ENCODE assay signal across 24 cellular contexts in genomic region chr6:44464051-44464450, GRCh38.
DNase-seq lines count a peak whose midpoint lies in the region; ATAC-seq, FAIRE-seq and TF ChIP-seq lines count a peak whose summit lies in the region.
"Had no signal": no experiment of that assay in that cellular context is flagged by ENCODE, and none has a peak within 500 bp of the region (broad histone marks: within the 10 kb centered on the region; RNA-seq: fewer than 3 reads in every experiment).

No MANE protein-coding gene starts in this region.

- TF ChIP-seq POLR2A in HepG2 (IDR thresholded peaks at IDR 0.05; ENCODE audit: insufficient read depth in 1 of 2, low read depth in 2 of 2, low read length in 2 of 2) (no peak), right lobe of liver (IDR thresholded peaks at IDR 0.05) (no peak), ovary (IDR thresholded peaks at IDR 0.05) (no peak)

- H3K4me2 ChIP-seq in HepG2 (ENCODE audit: low read depth, low read length) = no peak overlapping the region

- whole genome bisulfite sequencing in HepG2 (ENCODE audit: low lambda C conversion rate) = 64% methylated on average over 6 of the region's 6 CpGs
- WGBS in right lobe of liver (ENCODE audit: insufficient coverage, low coverage, low lambda C conversion rate, missing lambda C conversion rate) = 88% methylated on average over 5 of the region's 6 CpGs
- WGBS in ovary, 3 donors = 33 to 53% (median 49%) methylated on average over 6 of the region's 6 CpGs

- peaks cover 23% of the 10 kb centered on the region for H3K4me1 ChIP-seq in HepG2 (ENCODE audit: insufficient read depth, low read length)
- no peaks in the 10 kb centered on the region for H3K4me1 ChIP-seq in right lobe of liver
- peaks cover 16% of the 10 kb centered on the region for H3K4me1 ChIP-seq in ovary (ENCODE audit: insufficient read depth)
- H3K4me1 ChIP-seq in ascending aorta = no peaks in the 10 kb centered on the region
- H3K4me1 ChIP-seq: BE2C, Caco-2 had no signal

- no peak for TF ChIP-seq CTCF in HepG2 (CRISPR knock-in tag; IDR thresholded peaks at IDR 0.05)
- no peak for TF ChIP-seq CTCF in right lobe of liver (IDR thresholded peaks at IDR 0.05)
- no peak for TF ChIP-seq CTCF in chondrocyte (IDR thresholded peaks at IDR 0.05)
- TF ChIP-seq CTCF in ovary (IDR thresholded peaks at IDR 0.05) = no peak
- no peak for TF ChIP-seq CTCF in ascending aorta (IDR thresholded peaks at IDR 0.05)

- H3K79me2 ChIP-seq in HepG2 (ENCODE audit: insufficient read depth, low read length) = no peaks in the 10 kb centered on the region

- TF ChIP-seq RAD21 in HepG2 (CRISPR knock-in tag; IDR thresholded peaks at IDR 0.05) = no peak

- H3K27me3 Mint-ChIP-seq in chondrocyte (ENCODE audit: low read depth) = no peaks in the 10 kb centered on the region

- intact Hi-C loops in HepG2 (cut with micrococcal nuclease; ENCODE audit: unreplicated experiment) = no loop called here
- intact Hi-C loops in right lobe of liver (cut with DNase I) = no loop called here
- intact Hi-C loops in ovary (cut with DNase I) = no loop called here
- intact Hi-C loops in ascending aorta (cut with DNase I) = no loop called here

- peaks cover 29% of the 10 kb centered on the region for H3K4me1 Mint-ChIP-seq in chondrocyte (ENCODE audit: low read depth)
- H3K4me1 Mint-ChIP-seq: CD4-positive, alpha-beta memory T cell had no signal

- peak overlapping the region; percentile 62 for H3K27ac Mint-ChIP-seq in chondrocyte (ENCODE audit: unreplicated experiment)
- H3K27ac Mint-ChIP-seq: CD4-positive, alpha-beta memory T cell had no signal

- BruUV-seq in HepG2 (replicated peaks; lab: Mats Ljungman, UMichigan) = no TSS peak

- ATAC-seq in HepG2 (peak; percentile 44), right lobe of liver (no peak), GM21619 (IDR thresholded peaks at IDR 0.05; ENCODE audit: unreplicated experiment) (no peak), GM18870 (IDR thresholded peaks at IDR 0.05; ENCODE audit: unreplicated experiment) (no peak)

- in situ Hi-C loops in HepG2 (cut with HindIII; ENCODE audit: extremely low pct_ligation_motif_present, low pct_unique_long_range_greater_than_20kb) = no loop called here

- H3K9me3 Mint-ChIP-seq in chondrocyte (ENCODE audit: low read depth) = no peaks in the 10 kb centered on the region
- H3K9me3 Mint-ChIP-seq: CD4-positive, alpha-beta memory T cell had no signal

- no peak overlapping the region for H3K4me3 Mint-ChIP-seq in chondrocyte (ENCODE audit: unreplicated experiment)
- H3K4me3 Mint-ChIP-seq: CD4-positive, alpha-beta memory T cell had no signal

- H3K4me3 ChIP-seq in HepG2 (replicated peaks in 1 of 3; ENCODE audit: insufficient read depth in 1 of 3, low read depth in 2 of 3, low read length in 3 of 3) (no peak overlapping the region), right lobe of liver (no peak overlapping the region), ovary (no peak overlapping the region), ascending aorta (no peak overlapping the region)
- H3K4me3 ChIP-seq: GM23248, HAP-1, SJSA1 had no signal

- no peaks in the 10 kb centered on the region for H4K20me1 ChIP-seq in HepG2 (ENCODE audit: insufficient read depth, low read length)

- DNase-seq in HepG2 (ENCODE audit: low spot score) = no peak
- DNase-seq in right lobe of liver = no peak
- no peak for DNase-seq in chondrocyte (ENCODE audit: low spot score)
- peak in 1 of 5 donors; percentile 32 for DNase-seq in ovary
- DNase-seq in ascending aorta (ENCODE audit: low spot score in 2 of 2) = no peak
- DNase-seq: BE2C; Caco-2; CD4-positive, alpha-beta memory T cell; DMS 273 treated with DMSO at 0.1 percent for 48 hours; DMS79 treated with DMSO at 0.1 percent for 48 hours; KBM-7; MM.1S; NCI-H1048; NCI-H1417 treated with DMSO at 0.1 percent for 48 hours; NCI-H187; NCI-H446; NCI-H526; OCI-M1 had no signal

- POLR2A ChIA-PET in HepG2 (lab: Yijun Ruan, JAX) = interaction anchor here (1.8 kb wide), 1 partner anchor 76 kb away, joined by 6 read pairs; the partner anchor contains the start of gene CDC5L

- no peaks in the 10 kb centered on the region for H3K36me3 Mint-ChIP-seq in chondrocyte (ENCODE audit: low read depth)
- H3K36me3 Mint-ChIP-seq: CD4-positive, alpha-beta memory T cell had no signal

- H3K36me3 ChIP-seq in HepG2 (replicated peaks in 1 of 2; ENCODE audit: control insufficient read depth in 1 of 2, insufficient read depth in 2 of 2, low read length in 2 of 2) (no peaks in the 10 kb centered on the region), right lobe of liver (no peaks in the 10 kb centered on the region), ovary (no peaks in the 10 kb centered on the region), ascending aorta (no peaks in the 10 kb centered on the region)
- H3K36me3 ChIP-seq: BE2C, HAP-1, SJSA1 had no signal

- CTCF ChIA-PET in HepG2 (lab: Yijun Ruan, JAX; ENCODE audit: low intra/inter-chr PET ratio, low total read pairs) = no interaction called here

- no peak overlapping the region for H2AFZ ChIP-seq in HepG2 (ENCODE audit: low read length)
- H2AFZ ChIP-seq: GM23248 had no signal

- H3K9me3 ChIP-seq in HepG2 (ENCODE audit: low read length) (no peaks in the 10 kb centered on the region), right lobe of liver (no peaks in the 10 kb centered on the region), ovary (no peaks in the 10 kb centered on the region), ascending aorta (no peaks in the 10 kb centered on the region)
- H3K9me3 ChIP-seq: BE2C, Caco-2, HAP-1, SJSA1 had no signal

- no peak for TF ChIP-seq EP300 in HepG2 (IDR thresholded peaks at IDR 0.05; ENCODE audit: low read depth in 2 of 2, low read length in 2 of 2)
- TF ChIP-seq EP300 in HepG2 (CRISPR knock-in tag; IDR thresholded peaks at IDR 0.05; ENCODE audit: borderline replicate concordance) = no peak
- no peak for TF ChIP-seq EP300 in ovary (IDR thresholded peaks at IDR 0.05)

- H3K27me3 ChIP-seq in HepG2 (ENCODE audit: control insufficient read depth in 1 of 2, insufficient read depth in 2 of 2, low read length in 2 of 2) = peaks cover 0 to 14% of the 10 kb centered on the region in 2 experiments; a peak in 2 of 5 replicates
- H3K27me3 ChIP-seq in right lobe of liver = no peaks in the 10 kb centered on the region
- no peaks in the 10 kb centered on the region for H3K27me3 ChIP-seq in ovary
- H3K27me3 ChIP-seq in ascending aorta = no peaks in the 10 kb centered on the region
- H3K27me3 ChIP-seq: BE2C, SJSA1 had no signal

- H3K9ac ChIP-seq in HepG2 (ENCODE audit: insufficient read depth, low read depth, low read length) = no peak overlapping the region
- H3K9ac ChIP-seq: GM23248 had no signal

- FAIRE-seq in HepG2 (lab: Jason Lieb, UNC) = no peak
- FAIRE-seq: RCC 7860 had no signal

- H3K27ac ChIP-seq in HepG2 (ENCODE audit: extremely low read length, insufficient read depth, low read length) (no peak overlapping the region), right lobe of liver (no peak overlapping the region), ovary (peak overlapping the region; percentile 54 to 64), ascending aorta (no peak overlapping the region)
- H3K27ac ChIP-seq: GM23248, SJSA1 had no signal

TF ChIP-seq in HepG2, 621 proteins besides CTCF, POLR2A, EP300 and RAD21:
- TF ChIP-seq GZF1 (CRISPR knock-in tag; IDR thresholded peaks at IDR 0.05) (no peak), POLR2G (IDR thresholded peaks at IDR 0.05; ENCODE audit: low read depth, low read length) (no peak), TFDP2 (CRISPR knock-in tag; IDR thresholded peaks at IDR 0.05) (no peak), CAMTA2 (CRISPR knock-in tag; IDR thresholded peaks at IDR 0.05; ENCODE audit: borderline replicate concordance) (no peak), ZBTB7B (CRISPR knock-in tag; IDR thresholded peaks at IDR 0.05) (no peak), NCOA2 (CRISPR knock-in tag; IDR thresholded peaks at IDR 0.05) (no peak), GPN1 (CRISPR knock-in tag; IDR thresholded peaks at IDR 0.05; ENCODE audit: borderline replicate concordance) (no peak), ERF (CRISPR knock-in tag; IDR thresholded peaks at IDR 0.05) (no peak)

Comparison
In these comparisons a context has a peak if more than half of its experiments do, and no peak if none do; other contexts are left out.
1. H3K27ac ChIP-seq: peak in ovary (2 of 2); none in HepG2 (single experiment), right lobe of liver (0 of 3) and ascending aorta (0 of 2).